Comparison of ENCODE assay signal across 1 cellular context in the genomic region with DNA sequence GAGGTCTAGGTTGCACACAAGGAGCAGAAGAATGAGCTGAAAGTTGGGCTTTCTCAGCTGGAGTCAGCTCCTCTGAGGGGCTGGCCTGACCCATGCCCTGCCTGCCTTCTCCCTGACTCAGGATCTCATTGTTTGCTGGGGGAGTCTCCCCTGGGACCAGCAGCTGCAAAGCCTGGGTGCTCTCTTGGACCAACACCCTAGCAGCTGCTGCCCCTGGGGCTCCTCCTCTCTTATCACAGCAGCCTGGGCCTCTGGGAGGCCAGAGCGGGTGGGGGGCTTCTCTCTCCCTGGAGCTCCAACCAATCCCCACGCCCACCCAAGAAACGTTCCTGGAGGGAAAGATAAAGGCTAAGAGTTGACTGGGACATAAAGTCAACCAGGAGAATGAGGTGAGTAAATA.
TF ChIP-seq lines count a peak whose summit lies in the region.

No MANE protein-coding gene starts in this region.

TF ChIP-seq in A549, 52 proteins besides CTCF, POLR2A, EP300 and RAD21 (continued from another document):
- no peak for TF ChIP-seq HEYL (CRISPR knock-in tag; IDR thresholded peaks at IDR 0.05)
TF ChIP-seq in A549: peak in this region for 1.
